In genomic region chr1:51956528-51957509, GRCh38 we compare ENCODE assay signal across 1 cellular context.
TF ChIP-seq lines count a peak whose summit lies in the region.

No MANE protein-coding gene starts in this region.

TF ChIP-seq in WTC11, 78 proteins besides CTCF, POLR2A, EP300 and RAD21 (continued from another document):
- TF ChIP-seq PRDM15 (CRISPR knock-in tag; IDR thresholded peaks at IDR 0.05) (no peak), ZMAT4 (CRISPR knock-in tag; IDR thresholded peaks at IDR 0.05) (no peak), ZNF138 (CRISPR knock-in tag; conservative IDR thresholded peaks at IDR 0.05) (no peak), ZNF219 (CRISPR knock-in tag; IDR thresholded peaks at IDR 0.05; ENCODE audit: borderline replicate concordance) (no peak)
